Comparison of ENCODE assay signal across 1 cellular context in the genomic region with DNA sequence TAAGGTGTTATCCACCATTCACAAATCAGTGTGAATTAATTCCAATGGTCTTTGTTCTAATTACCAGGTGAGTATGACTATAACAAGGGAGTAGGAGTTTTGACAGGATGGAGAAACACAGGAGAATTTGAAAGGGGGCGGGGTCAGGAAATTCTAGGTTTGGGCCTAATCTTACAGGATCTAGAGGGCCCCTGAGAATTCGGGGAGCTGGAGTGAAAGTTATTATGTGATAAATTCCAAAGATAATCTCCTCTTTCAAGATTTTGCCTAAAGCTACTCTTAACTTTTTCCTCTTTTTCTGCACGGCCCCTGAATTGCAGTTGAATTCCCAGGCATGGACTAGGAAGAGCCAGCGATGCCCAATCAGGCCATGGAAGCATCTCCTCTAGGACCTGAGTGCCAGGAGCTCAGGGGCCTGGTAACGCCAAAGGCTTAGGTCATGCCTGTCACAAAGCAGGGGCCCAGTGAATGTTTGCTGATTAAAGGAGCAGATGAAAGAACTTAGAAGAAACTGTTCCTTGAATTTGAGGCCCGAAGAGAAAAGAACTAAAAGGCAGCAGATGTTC.
TF ChIP-seq lines count a peak whose summit lies in the region.

No MANE protein-coding gene starts in this region.

TF ChIP-seq in GM23338, 12 proteins besides CTCF, POLR2A, EP300 and RAD21 (continued from another document):
- TF ChIP-seq, protein P1, sequence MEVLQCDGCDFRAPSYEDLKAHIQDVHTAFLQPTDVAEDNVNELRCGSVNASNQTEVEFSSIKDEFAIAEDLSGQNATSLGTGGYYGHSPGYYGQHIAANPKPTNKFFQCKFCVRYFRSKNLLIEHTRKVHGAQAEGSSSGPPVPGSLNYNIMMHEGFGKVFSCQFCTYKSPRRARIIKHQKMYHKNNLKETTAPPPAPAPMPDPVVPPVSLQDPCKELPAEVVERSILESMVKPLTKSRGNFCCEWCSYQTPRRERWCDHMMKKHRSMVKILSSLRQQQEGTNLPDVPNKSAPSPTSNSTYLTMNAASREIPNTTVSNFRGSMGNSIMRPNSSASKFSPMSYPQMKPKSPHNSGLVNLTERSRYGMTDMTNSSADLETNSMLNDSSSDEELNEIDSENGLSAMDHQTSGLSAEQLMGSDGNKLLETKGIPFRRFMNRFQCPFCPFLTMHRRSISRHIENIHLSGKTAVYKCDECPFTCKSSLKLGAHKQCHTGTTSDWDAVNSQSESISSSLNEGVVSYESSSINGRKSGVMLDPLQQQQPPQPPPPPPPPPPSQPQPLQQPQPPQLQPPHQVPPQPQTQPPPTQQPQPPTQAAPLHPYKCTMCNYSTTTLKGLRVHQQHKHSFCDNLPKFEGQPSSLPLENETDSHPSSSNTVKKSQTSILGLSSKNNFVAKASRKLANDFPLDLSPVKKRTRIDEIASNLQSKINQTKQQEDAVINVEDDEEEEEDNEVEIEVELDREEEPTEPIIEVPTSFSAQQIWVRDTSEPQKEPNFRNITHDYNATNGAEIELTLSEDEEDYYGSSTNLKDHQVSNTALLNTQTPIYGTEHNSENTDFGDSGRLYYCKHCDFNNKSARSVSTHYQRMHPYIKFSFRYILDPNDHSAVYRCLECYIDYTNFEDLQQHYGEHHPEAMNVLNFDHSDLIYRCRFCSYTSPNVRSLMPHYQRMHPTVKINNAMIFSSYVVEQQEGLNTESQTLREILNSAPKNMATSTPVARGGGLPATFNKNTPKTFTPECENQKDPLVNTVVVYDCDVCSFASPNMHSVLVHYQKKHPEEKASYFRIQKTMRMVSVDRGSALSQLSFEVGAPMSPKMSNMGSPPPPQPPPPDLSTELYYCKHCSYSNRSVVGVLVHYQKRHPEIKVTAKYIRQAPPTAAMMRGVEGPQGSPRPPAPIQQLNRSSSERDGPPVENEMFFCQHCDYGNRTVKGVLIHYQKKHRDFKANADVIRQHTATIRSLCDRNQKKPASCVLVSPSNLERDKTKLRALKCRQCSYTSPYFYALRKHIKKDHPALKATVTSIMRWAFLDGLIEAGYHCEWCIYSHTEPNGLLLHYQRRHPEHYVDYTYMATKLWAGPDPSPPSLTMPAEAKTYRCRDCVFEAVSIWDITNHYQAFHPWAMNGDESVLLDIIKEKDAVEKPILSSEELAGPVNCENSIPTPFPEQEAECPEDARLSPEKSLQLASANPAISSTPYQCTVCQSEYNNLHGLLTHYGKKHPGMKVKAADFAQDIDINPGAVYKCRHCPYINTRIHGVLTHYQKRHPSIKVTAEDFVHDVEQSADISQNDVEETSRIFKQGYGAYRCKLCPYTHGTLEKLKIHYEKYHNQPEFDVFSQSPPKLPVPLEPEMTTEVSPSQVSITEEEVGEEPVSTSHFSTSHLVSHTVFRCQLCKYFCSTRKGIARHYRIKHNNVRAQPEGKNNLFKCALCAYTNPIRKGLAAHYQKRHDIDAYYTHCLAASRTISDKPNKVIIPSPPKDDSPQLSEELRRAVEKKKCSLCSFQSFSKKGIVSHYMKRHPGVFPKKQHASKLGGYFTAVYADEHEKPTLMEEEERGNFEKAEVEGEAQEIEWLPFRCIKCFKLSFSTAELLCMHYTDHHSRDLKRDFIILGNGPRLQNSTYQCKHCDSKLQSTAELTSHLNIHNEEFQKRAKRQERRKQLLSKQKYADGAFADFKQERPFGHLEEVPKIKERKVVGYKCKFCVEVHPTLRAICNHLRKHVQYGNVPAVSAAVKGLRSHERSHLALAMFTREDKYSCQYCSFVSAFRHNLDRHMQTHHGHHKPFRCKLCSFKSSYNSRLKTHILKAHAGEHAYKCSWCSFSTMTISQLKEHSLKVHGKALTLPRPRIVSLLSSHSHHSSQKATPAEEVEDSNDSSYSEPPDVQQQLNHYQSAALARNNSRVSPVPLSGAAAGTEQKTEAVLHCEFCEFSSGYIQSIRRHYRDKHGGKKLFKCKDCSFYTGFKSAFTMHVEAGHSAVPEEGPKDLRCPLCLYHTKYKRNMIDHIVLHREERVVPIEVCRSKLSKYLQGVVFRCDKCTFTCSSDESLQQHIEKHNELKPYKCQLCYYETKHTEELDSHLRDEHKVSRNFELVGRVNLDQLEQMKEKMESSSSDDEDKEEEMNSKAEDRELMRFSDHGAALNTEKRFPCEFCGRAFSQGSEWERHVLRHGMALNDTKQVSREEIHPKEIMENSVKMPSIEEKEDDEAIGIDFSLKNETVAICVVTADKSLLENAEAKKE (CRISPR knock-in tag; IDR thresholded peaks at IDR 0.05): no peak
- TF ChIP-seq ZNF114 (CRISPR knock-in tag; IDR thresholded peaks at IDR 0.05): no peak
- no peak for TF ChIP-seq ETS1 (IDR thresholded peaks at IDR 0.05)
- TF ChIP-seq CREB1 (CRISPR knock-in tag; IDR thresholded peaks at IDR 0.05; ENCODE audit: low read depth): no peak
- no peak for TF ChIP-seq REST (IDR thresholded peaks at IDR 0.05; ENCODE audit: unreplicated experiment)
- no peak for TF ChIP-seq EZH2phosphoT487 (IDR thresholded peaks at IDR 0.05; ENCODE audit: unreplicated experiment)
- TF ChIP-seq EZH2 (IDR thresholded peaks at IDR 0.05; ENCODE audit: low read depth, unreplicated experiment): no peak
- no peak for TF ChIP-seq JUNB (IDR thresholded peaks at IDR 0.05; ENCODE audit: unreplicated experiment)
- no peak for TF ChIP-seq NANOG (IDR thresholded peaks at IDR 0.05; ENCODE audit: borderline replicate concordance)
- TF ChIP-seq STAT1 (IDR thresholded peaks at IDR 0.05; ENCODE audit: unreplicated experiment): no peak
- TF ChIP-seq ZNF331 (CRISPR knock-in tag; IDR thresholded peaks at IDR 0.05; ENCODE audit: low read depth): no peak
TF ChIP-seq in GM23338: peak in this region for 0.
